In the genomic region with DNA sequence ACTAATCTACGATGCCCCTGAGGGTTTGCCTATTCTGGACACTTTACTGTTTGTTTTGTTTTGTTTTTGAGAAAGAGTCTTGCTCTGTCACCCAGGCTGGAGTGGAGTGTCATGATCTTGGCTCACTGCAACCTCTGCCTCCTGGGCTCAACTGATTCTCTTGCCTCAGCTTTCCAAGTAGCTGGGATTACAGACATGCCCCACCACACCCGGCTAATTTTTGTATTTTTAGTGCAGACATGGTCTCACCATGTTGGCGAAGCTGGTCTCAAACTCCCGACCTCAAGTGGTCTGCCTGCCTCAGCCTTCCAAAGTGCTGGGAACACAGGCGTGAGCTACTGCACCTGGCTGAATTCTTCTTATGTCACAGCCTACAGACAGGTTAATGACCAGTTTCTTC, we compare ENCODE assay signal across 36 cellular contexts.
"Had no signal": no experiment of that assay in that cellular context is flagged by ENCODE, and none has a peak within 500 bp of the region (broad histone marks: within the 10 kb centered on the region; RNA-seq: fewer than 3 reads in every experiment).

No MANE protein-coding gene starts in this region.

- H3K9me3 Mint-ChIP-seq: activated B cell treated with CpG ODN at 0.5 μM for 24 hours; activated CD4-positive, alpha-beta memory T cell treated with anti-CD3 and anti-CD28 coated beads for 36 hours; activated CD4-positive, alpha-beta T cell treated with anti-CD3 and anti-CD28 coated beads, Interleukin-2, amount 10 ng/mL, durations not matched to agents 24 days and 14 days; activated CD8-positive, alpha-beta T cell treated with anti-CD3 and anti-CD28 coated beads for 36 hours; activated naive CD4-positive, alpha-beta T cell treated with anti-CD3 and anti-CD28 coated beads for 36 hours; activated naive CD8-positive, alpha-beta T cell treated with anti-CD3 and anti-CD28 coated beads for 36 hours; activated T-cell treated with anti-CD3 and anti-CD28 coated beads, Interleukin-2, amount 50 U/mL, for 4 hours; activated T-cell treated with anti-CD3 and anti-CD28 coated beads, Interleukin-2, amount 50 U/mL, for 72 hours; activated T-helper 1 cell treated with anti-CD3 and anti-CD28 coated beads, Interleukin-12 subunit alpha, Interleukin-12 subunit beta, Interleukin-2, Interleukin-4 antibody, amounts not matched to agents 30 ng/mL and 10 ng/mL and 1 ng/mL, durations not matched to agents 14 hours and 24 hours and 36 hours; activated T-helper 17 cell treated with anti-CD3 and anti-CD28 coated beads, Interleukin-2, amount 50 U/mL, for 72 hours; central memory CD8-positive, alpha-beta T cell; T-helper 1 cell treated with Interleukin-12 subunit alpha and Interleukin-12 subunit beta and Interleukin-4 antibody, amounts not matched to agents 30 μg/mL and 1 μg/mL, for 36 hours; T-helper 2 cell treated with Interferon-gamma antibody and Interleukin-4, amounts not matched to agents 5 μg/mL and 100 μg/mL, for 36 hours had no signal

- H3K4me3 Mint-ChIP-seq: activated B cell treated with CpG ODN at 0.5 μM for 24 hours; activated CD4-positive, alpha-beta memory T cell treated with anti-CD3 and anti-CD28 coated beads for 36 hours; activated CD4-positive, alpha-beta T cell treated with anti-CD3 and anti-CD28 coated beads, Interleukin-2, amount 10 ng/mL, durations not matched to agents 24 days and 14 days; activated CD8-positive, alpha-beta T cell treated with anti-CD3 and anti-CD28 coated beads for 36 hours; activated naive CD4-positive, alpha-beta T cell treated with anti-CD3 and anti-CD28 coated beads for 36 hours; activated naive CD8-positive, alpha-beta T cell treated with anti-CD3 and anti-CD28 coated beads for 36 hours; activated T-cell treated with anti-CD3 and anti-CD28 coated beads, Interleukin-2, amount 50 U/mL, for 4 hours; activated T-cell treated with anti-CD3 and anti-CD28 coated beads, Interleukin-2, amount 50 U/mL, for 72 hours; activated T-helper 1 cell treated with anti-CD3 and anti-CD28 coated beads, Interleukin-12 subunit alpha, Interleukin-12 subunit beta, Interleukin-2, Interleukin-4 antibody, amounts not matched to agents 30 ng/mL and 10 ng/mL and 1 ng/mL, durations not matched to agents 14 hours and 24 hours and 36 hours; activated T-helper 17 cell treated with anti-CD3 and anti-CD28 coated beads, Interleukin-2, amount 50 U/mL, for 72 hours; central memory CD8-positive, alpha-beta T cell; T-helper 1 cell treated with Interleukin-12 subunit alpha and Interleukin-12 subunit beta and Interleukin-4 antibody, amounts not matched to agents 30 μg/mL and 1 μg/mL, for 36 hours; T-helper 2 cell treated with Interferon-gamma antibody and Interleukin-4, amounts not matched to agents 5 μg/mL and 100 μg/mL, for 36 hours had no signal

- H3K36me3 ChIP-seq: adrenal gland, cardiac muscle cell had no signal

- H3K4me1 ChIP-seq: adrenal gland, body of pancreas had no signal

- H3K27me3 Mint-ChIP-seq: activated B cell treated with CpG ODN at 0.5 μM for 24 hours; activated CD4-positive, alpha-beta T cell treated with anti-CD3 and anti-CD28 coated beads, Interleukin-2, amount 10 ng/mL, durations not matched to agents 24 days and 14 days; activated naive CD8-positive, alpha-beta T cell treated with anti-CD3 and anti-CD28 coated beads for 36 hours had no signal

- H3K9me3 ChIP-seq: adrenal gland, body of pancreas had no signal

- DNase-seq: activated B cell treated with CpG ODN at 0.5 μM for 24 hours; activated CD4-positive, alpha-beta memory T cell treated with anti-CD3 and anti-CD28 coated beads for 36 hours; activated CD4-positive, alpha-beta T cell treated with anti-CD3 and anti-CD28 coated beads for 4 hours; activated CD4-positive, alpha-beta T cell treated with anti-CD3 and anti-CD28 coated beads, Interleukin-2, amount 10 ng/mL, durations not matched to agents 24 days and 14 days; activated CD4-positive, alpha-beta T cell treated with anti-CD3 and anti-CD28 coated beads, Interleukin-2, amount 50 U/mL, for 1 hour; activated CD4-positive, alpha-beta T cell treated with anti-CD3 and anti-CD28 coated beads, Interleukin-2, amount 50 U/mL, for 4 hours; activated CD4-positive, CD25-positive, alpha-beta regulatory T cell treated with anti-CD3 and anti-CD28 coated beads, Interleukin-2, amount 50 U/mL, for 72 hours; activated CD8-positive, alpha-beta memory T cell treated with anti-CD3 and anti-CD28 coated beads, Interleukin-2, amount 50 U/mL, for 4 hours; activated CD8-positive, alpha-beta T cell treated with anti-CD3 and anti-CD28 coated beads for 36 hours; activated effector memory CD4-positive, alpha-beta T cell treated with anti-CD3 and anti-CD28 coated beads, Interleukin-2, amount 50 U/mL, for 16 hours; activated gamma-delta T cell treated with Interleukin-2 at 50 U/mL for 16 hours; activated naive CD4-positive, alpha-beta T cell; activated naive CD4-positive, alpha-beta T cell treated with anti-CD3 and anti-CD28 coated beads for 36 hours; activated naive CD4-positive, alpha-beta T cell treated with anti-CD3 and anti-CD28 coated beads, Interleukin-2, amount 50 U/mL, for 16 hours; activated naive CD8-positive, alpha-beta T cell treated with anti-CD3 and anti-CD28 coated beads for 36 hours; activated T-cell treated with anti-CD3 and anti-CD28 coated beads for 4 hours; activated T-cell treated with anti-CD3 and anti-CD28 coated beads, Interleukin-2, amount 50 U/mL, for 1 hour; activated T-cell treated with anti-CD3 and anti-CD28 coated beads, Interleukin-2, amount 50 U/mL, for 4 hours; activated T-cell treated with anti-CD3 and anti-CD28 coated beads, Interleukin-2, amount 50 U/mL, for 72 hours; adrenal gland; amniotic stem cell; aorta; body of pancreas; caudate nucleus; cerebellar nuclear complex; T-helper 1 cell; T-helper 2 cell; T-helper 9 cell had no signal

- H3K27ac Mint-ChIP-seq: activated B cell treated with CpG ODN at 0.5 μM for 24 hours; activated CD4-positive, alpha-beta memory T cell treated with anti-CD3 and anti-CD28 coated beads for 36 hours; activated CD4-positive, alpha-beta T cell treated with anti-CD3 and anti-CD28 coated beads, Interleukin-2, amount 10 ng/mL, durations not matched to agents 24 days and 14 days; activated CD8-positive, alpha-beta T cell treated with anti-CD3 and anti-CD28 coated beads for 36 hours; activated naive CD4-positive, alpha-beta T cell treated with anti-CD3 and anti-CD28 coated beads for 36 hours; activated naive CD4-positive, alpha-beta T cell treated with anti-CD3 and anti-CD28 coated beads, Interleukin-2, amount 50 U/mL, for 72 hours; activated naive CD8-positive, alpha-beta T cell treated with anti-CD3 and anti-CD28 coated beads for 36 hours; activated T-cell treated with anti-CD3 and anti-CD28 coated beads, Interleukin-2, amount 50 U/mL, for 72 hours; activated T-helper 1 cell treated with anti-CD3 and anti-CD28 coated beads, Interleukin-12 subunit alpha, Interleukin-12 subunit beta, Interleukin-2, Interleukin-4 antibody, amounts not matched to agents 30 ng/mL and 10 ng/mL and 1 ng/mL, durations not matched to agents 14 hours and 24 hours and 36 hours; activated T-helper 17 cell treated with anti-CD3 and anti-CD28 coated beads, Interleukin-2, amount 50 U/mL, for 72 hours; T-helper 1 cell treated with Interleukin-12 subunit alpha and Interleukin-12 subunit beta and Interleukin-4 antibody, amounts not matched to agents 30 μg/mL and 1 μg/mL, for 36 hours; T-helper 2 cell treated with Interferon-gamma antibody and Interleukin-4, amounts not matched to agents 5 μg/mL and 100 μg/mL, for 36 hours had no signal

- H3K4me3 ChIP-seq: adrenal gland, body of pancreas, cardiac muscle cell had no signal

- H3K27ac ChIP-seq: adrenal gland, body of pancreas, cardiac muscle cell, VCaP had no signal

- H3K4me1 Mint-ChIP-seq: activated CD4-positive, alpha-beta T cell treated with anti-CD3 and anti-CD28 coated beads, Interleukin-2, amount 10 ng/mL, durations not matched to agents 24 days and 14 days; activated T-helper 17 cell treated with anti-CD3 and anti-CD28 coated beads, Interleukin-2, amount 50 U/mL, for 72 hours; central memory CD8-positive, alpha-beta T cell had no signal

- H3K27me3 ChIP-seq: adrenal gland, body of pancreas, cardiac muscle cell had no signal

- ATAC-seq: activated CD8-positive, alpha-beta T cell treated with anti-CD3 and anti-CD28 coated beads for 36 hours; activated naive CD4-positive, alpha-beta T cell treated with anti-CD3 and anti-CD28 coated beads, Interleukin-2, amount 50 U/mL, for 72 hours; activated T-cell treated with anti-CD3 and anti-CD28 coated beads, Interleukin-2, amount 50 U/mL, for 4 hours; activated T-cell treated with anti-CD3 and anti-CD28 coated beads, Interleukin-2, amount 50 U/mL, for 72 hours; activated T-helper 17 cell treated with anti-CD3 and anti-CD28 coated beads, Interleukin-2, amount 50 U/mL, for 72 hours; body of pancreas had no signal

- H3K36me3 Mint-ChIP-seq: activated CD4-positive, alpha-beta memory T cell treated with anti-CD3 and anti-CD28 coated beads for 36 hours; activated naive CD4-positive, alpha-beta T cell treated with anti-CD3 and anti-CD28 coated beads, Interleukin-2, amount 50 U/mL, for 72 hours; activated naive CD8-positive, alpha-beta T cell treated with anti-CD3 and anti-CD28 coated beads for 36 hours had no signal
